Comparison of ENCODE assay signal across 19 cellular contexts in the genomic region with DNA sequence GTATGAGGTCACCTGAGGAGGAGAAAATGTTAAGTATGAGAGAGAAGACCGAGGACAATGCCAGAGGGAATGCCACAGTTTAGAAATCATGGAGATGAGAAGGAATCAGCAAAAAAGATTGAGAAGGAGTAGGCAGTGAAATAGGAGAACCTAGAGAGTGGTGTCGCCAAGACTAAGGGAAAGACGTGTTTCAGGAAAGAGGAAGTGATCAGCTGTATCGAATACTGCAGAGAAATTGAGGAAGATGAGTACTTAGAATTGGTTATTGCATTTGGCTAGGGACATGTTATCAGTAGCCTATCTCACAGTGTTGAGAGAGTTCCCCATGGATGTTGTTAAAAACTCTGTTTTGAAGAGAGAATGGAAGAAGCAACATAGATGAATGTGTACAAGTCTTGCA.
"Had no signal": no experiment of that assay in that cellular context is flagged by ENCODE, and none has a peak within 500 bp of the region (broad histone marks: within the 10 kb centered on the region; RNA-seq: fewer than 3 reads in every experiment).

No MANE protein-coding gene starts in this region.

- H3K27me3 ChIP-seq: body of pancreas, dorsolateral prefrontal cortex, foreskin keratinocyte, transverse colon had no signal

- H3K4me3 ChIP-seq: body of pancreas, dorsolateral prefrontal cortex, mucosa of descending colon, transverse colon had no signal

- H3K4me1 ChIP-seq: transverse colon had no signal

- H3K27ac ChIP-seq: body of pancreas, foreskin keratinocyte, transverse colon had no signal

- H3K9me3 ChIP-seq: body of pancreas, mucosa of descending colon, transverse colon had no signal

- DNase-seq: activated CD4-positive, alpha-beta memory T cell treated with anti-CD3 and anti-CD28 coated beads, Interleukin-2, amount 10 ng/mL, durations not matched to agents 7 days and 5 days; activated CD4-positive, alpha-beta T cell treated with anti-CD3 and anti-CD28 coated beads for 48 hours; activated CD4-positive, CD25-positive, alpha-beta regulatory T cell; activated CD8-positive, alpha-beta memory T cell treated with anti-CD3 and anti-CD28 coated beads, Interleukin-2, amount 10 ng/mL, durations not matched to agents 7 days and 5 days; activated naive CD4-positive, alpha-beta T cell; activated naive CD8-positive, alpha-beta T cell treated with anti-CD3 and anti-CD28 coated beads, Interleukin-2, amount 10 ng/mL, durations not matched to agents 7 days and 5 days; amygdala; body of pancreas; caudate nucleus; dorsolateral prefrontal cortex; foreskin keratinocyte; hippocampal formation; left cardiac atrium; mesenchymal stem cell; mucosa of descending colon; naive B cell; stimulated activated CD4-positive, alpha-beta T cell treated with anti-CD3 and anti-CD28 coated beads, Interleukin-2, amount 100 ng/mL, for 48 hours; T-helper 2 cell; transverse colon had no signal

- ATAC-seq: activated CD8-positive, alpha-beta memory T cell treated with anti-CD3 and anti-CD28 coated beads, Interleukin-2, amount 10 ng/mL, durations not matched to agents 7 days and 5 days; body of pancreas; foreskin keratinocyte; left cardiac atrium; mucosa of descending colon had no signal
